In the genomic region with DNA sequence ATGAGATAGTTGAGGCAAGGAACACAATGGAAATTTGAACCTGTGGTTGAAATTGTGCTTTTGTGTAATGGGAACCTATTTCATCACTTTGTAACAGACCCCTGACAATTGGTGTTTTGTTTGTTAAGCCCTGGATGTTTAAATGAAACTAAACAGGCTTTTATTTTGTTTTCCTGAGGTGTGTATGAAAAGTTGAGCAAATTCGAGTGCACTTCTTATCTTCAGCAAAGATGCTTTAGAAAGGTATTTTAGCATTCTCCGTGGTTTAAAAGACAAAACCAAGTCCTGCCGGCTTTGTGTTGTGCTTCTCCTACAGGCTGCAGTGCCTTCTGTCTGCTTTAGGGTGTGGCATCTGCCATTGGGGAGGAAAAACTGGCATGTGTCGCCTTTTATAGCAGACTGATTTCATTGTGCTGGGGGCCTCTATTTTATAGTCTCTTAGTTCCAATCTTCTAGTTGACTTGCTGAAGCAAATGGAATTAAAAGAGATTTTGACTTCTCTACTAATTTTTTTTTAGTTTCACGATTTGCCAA, we compare ENCODE assay signal across 8 cellular contexts. TPM values are rescaled to one million over a fixed set of nuclear protein-coding genes. Genes with fewer than 3 reads are reported as not detected.
DNase-seq lines count a peak whose midpoint lies in the region; ATAC-seq and TF ChIP-seq lines count a peak whose summit lies in the region.

No MANE protein-coding gene starts in this region.

- H3K36me3 ChIP-seq in breast epithelium (no peaks in the 10 kb centered on the region), adrenal gland (replicated peaks in 1 of 2) (no peaks in the 10 kb centered on the region)

- H3K9me3 ChIP-seq in breast epithelium (no peaks in the 10 kb centered on the region), adrenal gland (replicated peaks in 1 of 3) (no peaks in the 10 kb centered on the region)

- H3K4me3 ChIP-seq in breast epithelium (peak overlapping the region in 2 of 3 donors; percentile 4 to 23), adrenal gland (no peak overlapping the region)

- H3K36me3 Mint-ChIP-seq in nephron progenitor cell (ENCODE audit: low read depth): no peaks in the 10 kb centered on the region
- no peaks in the 10 kb centered on the region for H3K36me3 Mint-ChIP-seq in activated T-helper 2 cell treated with anti-CD3 and anti-CD28 coated beads, Interferon-gamma antibody, Interleukin-2, Interleukin-4, amounts not matched to agents 10 μg/mL and 5 μg/mL and 100 μg/mL, durations not matched to agents 14 hours and 24 hours and 36 hours (ENCODE audit: low read depth)

- TF ChIP-seq POLR2A in breast epithelium (IDR thresholded peaks at IDR 0.05) (no peak), adrenal gland (IDR thresholded peaks at IDR 0.05) (no peak)

- ATAC-seq in HG02938 (IDR thresholded peaks at IDR 0.05; ENCODE audit: unreplicated experiment): no peak

- DNase-seq in DMS 273 (lab: John Stamatoyannopoulos, UW; ENCODE audit: unreplicated experiment) (peak; percentile 81), NCI-H146 (lab: John Stamatoyannopoulos, UW) (peak; percentile 29), breast epithelium (ENCODE audit: low spot score in 2 of 2) (no peak), nephron progenitor cell (no peak), activated gamma-delta T cell treated with Interleukin-2 at 50 U/mL for 16 hours (no peak), adrenal gland (no peak)
- no peak for DNase-seq in activated T-helper 2 cell treated with anti-CD3 and anti-CD28 coated beads, Interferon-gamma antibody, Interleukin-2, Interleukin-4, amounts not matched to agents 10 μg/mL and 5 μg/mL and 100 μg/mL, durations not matched to agents 14 hours and 24 hours and 36 hours (ENCODE audit: low spot score)

- H3K27me3 Mint-ChIP-seq in nephron progenitor cell (ENCODE audit: low read depth, poor library complexity): peaks cover 17% of the 10 kb centered on the region
- H3K27me3 Mint-ChIP-seq in activated T-helper 2 cell treated with anti-CD3 and anti-CD28 coated beads, Interferon-gamma antibody, Interleukin-2, Interleukin-4, amounts not matched to agents 10 μg/mL and 5 μg/mL and 100 μg/mL, durations not matched to agents 14 hours and 24 hours and 36 hours (ENCODE audit: low read depth): no peaks in the 10 kb centered on the region

- H3K27ac ChIP-seq in breast epithelium: peak overlapping the region; percentile 82 to 98
- H3K27ac ChIP-seq in adrenal gland: peak overlapping the region in 2 of 5 donors; percentile 20 to 98

- no peaks in the 10 kb centered on the region for H3K27me3 ChIP-seq in breast epithelium
- no peaks in the 10 kb centered on the region for H3K27me3 ChIP-seq in adrenal gland

- H3K9me3 Mint-ChIP-seq in nephron progenitor cell: no peaks in the 10 kb centered on the region
- no peaks in the 10 kb centered on the region for H3K9me3 Mint-ChIP-seq in activated T-helper 2 cell treated with anti-CD3 and anti-CD28 coated beads, Interferon-gamma antibody, Interleukin-2, Interleukin-4, amounts not matched to agents 10 μg/mL and 5 μg/mL and 100 μg/mL, durations not matched to agents 14 hours and 24 hours and 36 hours

- H3K27ac Mint-ChIP-seq in nephron progenitor cell: no peak overlapping the region
- H3K27ac Mint-ChIP-seq in activated T-helper 2 cell treated with anti-CD3 and anti-CD28 coated beads, Interferon-gamma antibody, Interleukin-2, Interleukin-4, amounts not matched to agents 10 μg/mL and 5 μg/mL and 100 μg/mL, durations not matched to agents 14 hours and 24 hours and 36 hours: no peak overlapping the region

- peaks cover 45% of the 10 kb centered on the region for H3K4me1 Mint-ChIP-seq in nephron progenitor cell
- peaks cover 19% of the 10 kb centered on the region for H3K4me1 Mint-ChIP-seq in activated T-helper 2 cell treated with anti-CD3 and anti-CD28 coated beads, Interferon-gamma antibody, Interleukin-2, Interleukin-4, amounts not matched to agents 10 μg/mL and 5 μg/mL and 100 μg/mL, durations not matched to agents 14 hours and 24 hours and 36 hours (ENCODE audit: low read depth)

- peak overlapping the region; percentile 45 for H3K4me3 Mint-ChIP-seq in nephron progenitor cell
- no peak overlapping the region for H3K4me3 Mint-ChIP-seq in activated T-helper 2 cell treated with anti-CD3 and anti-CD28 coated beads, Interferon-gamma antibody, Interleukin-2, Interleukin-4, amounts not matched to agents 10 μg/mL and 5 μg/mL and 100 μg/mL, durations not matched to agents 14 hours and 24 hours and 36 hours (ENCODE audit: low read depth)

- intact Hi-C loops in breast epithelium (cut with DNase I; ENCODE audit: low total_unique reads) (loop anchor here (5.0 to 10.0 kb wide), 3 partner anchors 53 to 250 kb away; no protein-coding TSS in a partner anchor), adrenal gland (cut with DNase I) (loop anchor here (5.0 to 10.0 kb wide), 4 partner anchors 83 to 410 kb away; no protein-coding TSS in a partner anchor)
- intact Hi-C loops in activated T-helper 2 cell treated with anti-CD3 and anti-CD28 coated beads, Interferon-gamma antibody, Interleukin-2, Interleukin-4, amounts not matched to agents 10 μg/mL and 5 μg/mL and 100 μg/mL, durations not matched to agents 14 hours and 24 hours and 36 hours (cut with micrococcal nuclease): loop anchor here (5.0 to 10.0 kb wide), 2 partner anchors 210 to 497 kb away; no protein-coding TSS in a partner anchor

- WGBS in adrenal gland, 4 donors: 57 to 64% (median 59%) methylated on average over 5 of the region's 5 CpGs

- H3K4me1 ChIP-seq in breast epithelium (peaks cover 0 to 5% of the 10 kb centered on the region in 2 donors), adrenal gland (replicated peaks in 1 of 2) (peaks cover 10 to 19% of the 10 kb centered on the region in 2 donors)

- TF ChIP-seq CTCF in breast epithelium (IDR thresholded peaks at IDR 0.05) (peak in 1 of 3 donors; percentile 17), nephron progenitor cell (IDR thresholded peaks at IDR 0.05) (no peak), adrenal gland (IDR thresholded peaks at IDR 0.05) (no peak)

RNA-seq across cellular contexts. Expression of a gene that starts 2.2 kb away (rescaled TPM):
- 100 to 1,000 TPM in 2 of 3 donors, 10 to 100 TPM in 1; 99.9 to 205 (median 131) TPM for total RNA-seq in breast epithelium
- total RNA-seq in adrenal gland: 10 to 100 TPM; 36.8 to 85.6 (median 64.5) TPM
- 10 to 100 TPM; 13.3 to 20.9 (median 20.7) TPM for polyA plus RNA-seq in adrenal gland
- 65.6 and 66.3 TPM in 2 replicates for total RNA-seq in activated T-helper 2 cell treated with anti-CD3 and anti-CD28 coated beads, Interferon-gamma antibody, Interleukin-2, Interleukin-4, amounts not matched to agents 10 μg/mL and 5 μg/mL and 100 μg/mL, durations not matched to agents 14 hours and 24 hours and 36 hours

Comparison
In these comparisons a context has a peak if more than half of its experiments do, and no peak if none do; other contexts are left out.
1. DNase-seq: peak in DMS 273 (single experiment) and NCI-H146 (single experiment); none in breast epithelium (0 of 2), nephron progenitor cell (single experiment), activated gamma-delta T cell treated with Interleukin-2 at 50 U/mL for 16 hours (single experiment), adrenal gland (0 of 7) and activated T-helper 2 cell treated with anti-CD3 and anti-CD28 coated beads, Interferon-gamma antibody, Interleukin-2, Interleukin-4, amounts not matched to agents 10 μg/mL and 5 μg/mL and 100 μg/mL, durations not matched to agents 14 hours and 24 hours and 36 hours (single experiment).
2. H3K4me3 ChIP-seq: peak in breast epithelium (2 of 3); none in adrenal gland (0 of 4).